In the genomic region with DNA sequence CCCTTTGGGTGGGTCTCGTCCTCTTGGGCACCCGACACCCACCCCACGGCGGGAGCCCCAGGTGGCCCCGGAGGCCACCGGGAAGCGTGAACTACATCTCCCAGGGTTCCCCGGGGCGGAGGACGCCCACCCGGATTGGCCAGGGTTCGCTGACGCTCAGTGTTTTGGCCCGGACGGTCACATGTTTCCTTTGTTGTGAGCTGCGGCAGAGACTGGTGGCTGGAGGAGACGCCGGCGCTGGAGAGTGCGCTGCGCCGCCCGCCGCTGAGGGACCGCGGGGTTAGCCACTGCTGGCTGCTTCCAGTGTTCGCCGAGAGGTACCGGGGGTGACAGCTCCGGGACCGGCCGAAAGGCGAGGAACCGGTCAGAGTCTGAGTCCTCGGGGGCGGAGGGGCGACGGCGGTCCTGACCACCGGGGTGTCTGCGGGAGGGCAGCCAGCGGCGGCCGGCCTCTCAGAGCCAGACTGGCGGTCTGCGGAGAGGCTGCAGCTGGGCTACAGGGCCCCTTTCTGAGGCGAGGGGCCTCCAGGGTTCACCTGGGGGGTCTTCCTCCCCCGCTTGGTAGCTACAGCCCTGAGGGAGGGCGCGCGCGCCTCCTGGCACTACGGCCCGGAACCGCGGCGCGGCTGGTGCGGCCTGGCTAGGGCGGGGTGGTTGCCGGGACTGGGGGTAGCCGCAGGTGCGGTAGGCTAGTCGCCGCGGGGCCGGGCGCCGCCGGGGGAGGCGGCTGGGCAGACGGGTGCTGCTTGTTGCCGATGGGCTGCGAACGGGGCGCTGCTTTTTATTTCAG, we compare ENCODE assay signal across 8 cellular contexts. TPM values are rescaled to one million over a fixed set of nuclear protein-coding genes. Genes with fewer than 3 reads are reported as not detected.
A peak's percentile ranks its signal among the peaks of the same experiment; 100 is the strongest.
DNase-seq lines count a peak whose midpoint lies in the region; ATAC-seq and TF ChIP-seq lines count a peak whose summit lies in the region.

A gene with protein sequence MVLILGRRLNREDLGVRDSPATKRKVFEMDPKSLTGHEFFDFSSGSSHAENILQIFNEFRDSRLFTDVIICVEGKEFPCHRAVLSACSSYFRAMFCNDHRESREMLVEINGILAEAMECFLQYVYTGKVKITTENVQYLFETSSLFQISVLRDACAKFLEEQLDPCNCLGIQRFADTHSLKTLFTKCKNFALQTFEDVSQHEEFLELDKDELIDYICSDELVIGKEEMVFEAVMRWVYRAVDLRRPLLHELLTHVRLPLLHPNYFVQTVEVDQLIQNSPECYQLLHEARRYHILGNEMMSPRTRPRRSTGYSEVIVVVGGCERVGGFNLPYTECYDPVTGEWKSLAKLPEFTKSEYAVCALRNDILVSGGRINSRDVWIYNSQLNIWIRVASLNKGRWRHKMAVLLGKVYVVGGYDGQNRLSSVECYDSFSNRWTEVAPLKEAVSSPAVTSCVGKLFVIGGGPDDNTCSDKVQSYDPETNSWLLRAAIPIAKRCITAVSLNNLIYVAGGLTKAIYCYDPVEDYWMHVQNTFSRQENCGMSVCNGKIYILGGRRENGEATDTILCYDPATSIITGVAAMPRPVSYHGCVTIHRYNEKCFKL (plus strand): TSS at position 193 of the 790 bp plus-strand sequence. CDS start 14,734 bp downstream, outside the sequence.

- H3K27me3 Mint-ChIP-seq in natural killer cell treated with Interleukin-12 subunit alpha and Interleukin-12 subunit beta and Interleukin-15 and Interleukin-18, amount 100 ng/mL, for 72 hours: no peaks in the 10 kb centered on the region

- H3K27ac ChIP-seq in RWPE1: peak within 1 kb of the TSS; percentile 92

- H3K9me3 Mint-ChIP-seq in natural killer cell treated with Interleukin-12 subunit alpha and Interleukin-12 subunit beta and Interleukin-15 and Interleukin-18, amount 100 ng/mL, for 72 hours: no peaks in the 10 kb centered on the region

- POLR2A ChIA-PET in RWPE1 (lab: Yijun Ruan, JAX; ENCODE audit: low non-redundant PET): no interaction called here

- peak within 1 kb of the TSS; percentile 90 for H3K4me3 ChIP-seq in LNCaP clone FGC (ENCODE audit: low read depth, low read length)

- peak within 1 kb of the TSS; percentile 89 to 92 for H3K27ac Mint-ChIP-seq in natural killer cell treated with Interleukin-12 subunit alpha and Interleukin-12 subunit beta and Interleukin-15 and Interleukin-18, amount 100 ng/mL, for 72 hours

- DNase-seq in EH (ENCODE audit: low read depth) (peak; percentile 93), H4 (ENCODE audit: low spot score) (peak; percentile 94), LNCaP clone FGC (ENCODE audit: low read depth) (peak; percentile 76), RWPE1 (ENCODE audit: low spot score) (peak; percentile 91), fibroblast of peridontal ligament (ENCODE audit: extremely low read depth) (peak; percentile 90)
- DNase-seq in activated T-helper 9 cell treated with anti-CD3 and anti-CD28 coated beads, Interleukin-2, amount 50 U/mL, for 16 hours (ENCODE audit: low read depth): peak; percentile 86
- DNase-seq in natural killer cell treated with Interleukin-12 subunit alpha and Interleukin-12 subunit beta and Interleukin-15 and Interleukin-18, amount 100 ng/mL, for 72 hours (ENCODE audit: low spot score): peak; percentile 93
- DNase-seq in stimulated activated naive CD8-positive, alpha-beta T cell treated with anti-CD3 and anti-CD28 coated beads, Interleukin-15, Interleukin-2, amounts not matched to agents 100 U/mL and 50 U/mL, for 24 hours: peak; percentile 92

- CTCF ChIA-PET in RWPE1 (lab: Yijun Ruan, JAX): interaction anchor here (0.7 to 1.0 kb wide), 2 partner anchors 166 to 167 kb away, joined by 3 read pairs; no protein-coding TSS in a partner anchor

- H3K4me3 Mint-ChIP-seq in natural killer cell treated with Interleukin-12 subunit alpha and Interleukin-12 subunit beta and Interleukin-15 and Interleukin-18, amount 100 ng/mL, for 72 hours: peak within 1 kb of the TSS; percentile 91

- peak; percentile 87 to 90 for ATAC-seq in natural killer cell treated with Interleukin-12 subunit alpha and Interleukin-12 subunit beta and Interleukin-15 and Interleukin-18, amount 100 ng/mL, for 72 hours
- ATAC-seq in stimulated activated naive CD8-positive, alpha-beta T cell treated with anti-CD3 and anti-CD28 coated beads, Interleukin-15, Interleukin-2, amounts not matched to agents 100 U/mL and 50 U/mL, for 24 hours: peak; percentile 80

- no peaks in the 10 kb centered on the region for H3K36me3 Mint-ChIP-seq in natural killer cell treated with Interleukin-12 subunit alpha and Interleukin-12 subunit beta and Interleukin-15 and Interleukin-18, amount 100 ng/mL, for 72 hours

- no peak for TF ChIP-seq CTCF in LNCaP clone FGC (IDR thresholded peaks at IDR 0.05; ENCODE audit: control insufficient read depth, extremely low read depth, insufficient read depth)
- no peak for TF ChIP-seq CTCF in RWPE1 (conservative IDR thresholded peaks at IDR 0.05; ENCODE audit: low read depth)

- peaks cover 20 to 31% of the 10 kb centered on the region in 2 donors for H3K4me1 Mint-ChIP-seq in natural killer cell treated with Interleukin-12 subunit alpha and Interleukin-12 subunit beta and Interleukin-15 and Interleukin-18, amount 100 ng/mL, for 72 hours (ENCODE audit: low read depth in 2 of 2)

RNA-seq across cellular contexts. Expression of the gene that starts here (rescaled TPM):
- total RNA-seq in H4 (2014; rRNA removed; shearing (Covaris generic)): 38.9 and 40.7 TPM in 2 replicates
- total RNA-seq in natural killer cell treated with Interleukin-12 subunit alpha and Interleukin-12 subunit beta and Interleukin-15 and Interleukin-18, amount 100 ng/mL, for 72 hours: 10 to 100 TPM in 1 of 2 donors, 1 to 10 TPM in 1; 9.8 to 14.9 TPM

Comparison
In these comparisons a context has a peak if more than half of its experiments do, and no peak if none do; other contexts are left out.
1. Peak in every context shown above with its lines: DNase-seq, ATAC-seq, H3K4me3 ChIP-seq and H3K27ac ChIP-seq.